7 cellular contexts compared by ENCODE assay signal in the genomic region with DNA sequence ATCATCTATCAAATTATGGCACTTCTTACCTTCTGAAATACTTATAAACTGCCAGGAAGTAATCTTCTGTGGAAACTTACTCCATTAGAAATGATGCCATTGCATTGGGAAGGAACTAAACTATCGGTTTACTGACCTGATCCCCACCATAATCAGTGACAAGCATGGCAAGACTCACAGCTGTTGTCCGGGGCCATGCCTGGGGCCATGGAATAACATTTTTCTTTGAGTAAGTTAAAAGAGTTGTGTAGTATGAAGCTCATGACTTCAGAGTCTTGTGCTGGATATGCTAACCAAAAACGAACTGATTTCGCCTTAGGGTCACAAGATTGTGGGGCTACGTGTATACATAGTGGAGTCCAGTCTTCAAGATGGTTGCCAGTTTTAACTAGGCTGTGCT.
"Had no signal": no experiment of that assay in that cellular context is flagged by ENCODE, and none has a peak within 500 bp of the region (broad histone marks: within the 10 kb centered on the region; RNA-seq: fewer than 3 reads in every experiment).

No MANE protein-coding gene starts in this region.

- H3K4me3 ChIP-seq: GM12878 had no signal

- DNase-seq: GDM1, GF-D8 had no signal

- ATAC-seq: GM12878 had no signal

- FAIRE-seq: G401.6, GM12878, GM12891, GM12892, GM18507 had no signal
